ENCODE assay signal across 1 cellular context in the genomic region with DNA sequence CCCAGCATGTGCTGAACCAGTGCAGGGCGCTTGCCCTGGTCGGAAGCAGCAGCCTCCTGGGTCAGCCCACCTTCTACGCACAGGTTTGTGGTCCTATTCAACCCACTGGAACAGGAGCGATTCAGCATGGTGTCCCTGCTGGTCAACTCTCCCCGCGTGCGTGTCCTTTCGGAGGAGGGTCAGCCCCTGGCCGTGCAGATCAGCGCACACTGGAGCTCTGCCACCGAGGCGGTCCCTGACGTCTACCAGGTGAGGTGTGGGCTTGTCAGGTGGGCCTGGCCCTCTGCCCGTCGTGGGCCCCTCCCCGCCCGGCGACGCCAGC.
TF ChIP-seq lines count a peak whose summit lies in the region.

No MANE protein-coding gene starts in this region.

TF ChIP-seq in HepG2, 621 proteins besides CTCF, POLR2A, EP300 and RAD21:
- TF ChIP-seq ASH2L (IDR thresholded peaks at IDR 0.05; ENCODE audit: insufficient read length, low read depth, low read length) (no peak), ZBTB7B (CRISPR knock-in tag; IDR thresholded peaks at IDR 0.05) (no peak), SOX13 (IDR thresholded peaks at IDR 0.05) (no peak), SOX13 (CRISPR knock-in tag; conservative IDR thresholded peaks at IDR 0.05 in 1 of 2, IDR thresholded peaks at IDR 0.05 in 1 of 2) (no peak), NRL (CRISPR knock-in tag; IDR thresholded peaks at IDR 0.05; ENCODE audit: borderline replicate concordance) (no peak), ELF3 (CRISPR knock-in tag; IDR thresholded peaks at IDR 0.05) (no peak), ZNF766 (CRISPR knock-in tag; IDR thresholded peaks at IDR 0.05; ENCODE audit: borderline replicate concordance) (no peak), FOSL1 (CRISPR knock-in tag; IDR thresholded peaks at IDR 0.05; ENCODE audit: borderline replicate concordance) (no peak), ZNF337 (CRISPR knock-in tag; IDR thresholded peaks at IDR 0.05; ENCODE audit: borderline replicate concordance, low read depth) (no peak)
- TF ChIP-seq, protein P1, sequence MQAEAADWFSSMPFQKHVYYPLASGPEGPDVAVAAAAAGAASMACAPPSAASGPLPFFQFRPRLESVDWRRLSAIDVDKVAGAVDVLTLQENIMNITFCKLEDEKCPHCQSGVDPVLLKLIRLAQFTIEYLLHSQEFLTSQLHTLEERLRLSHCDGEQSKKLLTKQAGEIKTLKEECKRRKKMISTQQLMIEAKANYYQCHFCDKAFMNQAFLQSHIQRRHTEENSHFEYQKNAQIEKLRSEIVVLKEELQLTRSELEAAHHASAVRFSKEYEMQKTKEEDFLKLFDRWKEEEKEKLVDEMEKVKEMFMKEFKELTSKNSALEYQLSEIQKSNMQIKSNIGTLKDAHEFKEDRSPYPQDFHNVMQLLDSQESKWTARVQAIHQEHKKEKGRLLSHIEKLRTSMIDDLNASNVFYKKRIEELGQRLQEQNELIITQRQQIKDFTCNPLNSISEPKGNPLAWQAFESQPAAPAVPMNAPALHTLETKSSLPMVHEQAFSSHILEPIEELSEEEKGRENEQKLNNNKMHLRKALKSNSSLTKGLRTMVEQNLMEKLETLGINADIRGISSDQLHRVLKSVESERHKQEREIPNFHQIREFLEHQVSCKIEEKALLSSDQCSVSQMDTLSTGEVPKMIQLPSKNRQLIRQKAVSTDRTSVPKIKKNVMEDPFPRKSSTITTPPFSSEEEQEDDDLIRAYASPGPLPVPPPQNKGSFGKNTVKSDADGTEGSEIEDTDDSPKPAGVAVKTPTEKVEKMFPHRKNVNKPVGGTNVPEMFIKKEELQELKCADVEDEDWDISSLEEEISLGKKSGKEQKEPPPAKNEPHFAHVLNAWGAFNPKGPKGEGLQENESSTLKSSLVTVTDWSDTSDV (CRISPR knock-in tag; IDR thresholded peaks at IDR 0.05), result no peak
- TF ChIP-seq, protein P2, sequence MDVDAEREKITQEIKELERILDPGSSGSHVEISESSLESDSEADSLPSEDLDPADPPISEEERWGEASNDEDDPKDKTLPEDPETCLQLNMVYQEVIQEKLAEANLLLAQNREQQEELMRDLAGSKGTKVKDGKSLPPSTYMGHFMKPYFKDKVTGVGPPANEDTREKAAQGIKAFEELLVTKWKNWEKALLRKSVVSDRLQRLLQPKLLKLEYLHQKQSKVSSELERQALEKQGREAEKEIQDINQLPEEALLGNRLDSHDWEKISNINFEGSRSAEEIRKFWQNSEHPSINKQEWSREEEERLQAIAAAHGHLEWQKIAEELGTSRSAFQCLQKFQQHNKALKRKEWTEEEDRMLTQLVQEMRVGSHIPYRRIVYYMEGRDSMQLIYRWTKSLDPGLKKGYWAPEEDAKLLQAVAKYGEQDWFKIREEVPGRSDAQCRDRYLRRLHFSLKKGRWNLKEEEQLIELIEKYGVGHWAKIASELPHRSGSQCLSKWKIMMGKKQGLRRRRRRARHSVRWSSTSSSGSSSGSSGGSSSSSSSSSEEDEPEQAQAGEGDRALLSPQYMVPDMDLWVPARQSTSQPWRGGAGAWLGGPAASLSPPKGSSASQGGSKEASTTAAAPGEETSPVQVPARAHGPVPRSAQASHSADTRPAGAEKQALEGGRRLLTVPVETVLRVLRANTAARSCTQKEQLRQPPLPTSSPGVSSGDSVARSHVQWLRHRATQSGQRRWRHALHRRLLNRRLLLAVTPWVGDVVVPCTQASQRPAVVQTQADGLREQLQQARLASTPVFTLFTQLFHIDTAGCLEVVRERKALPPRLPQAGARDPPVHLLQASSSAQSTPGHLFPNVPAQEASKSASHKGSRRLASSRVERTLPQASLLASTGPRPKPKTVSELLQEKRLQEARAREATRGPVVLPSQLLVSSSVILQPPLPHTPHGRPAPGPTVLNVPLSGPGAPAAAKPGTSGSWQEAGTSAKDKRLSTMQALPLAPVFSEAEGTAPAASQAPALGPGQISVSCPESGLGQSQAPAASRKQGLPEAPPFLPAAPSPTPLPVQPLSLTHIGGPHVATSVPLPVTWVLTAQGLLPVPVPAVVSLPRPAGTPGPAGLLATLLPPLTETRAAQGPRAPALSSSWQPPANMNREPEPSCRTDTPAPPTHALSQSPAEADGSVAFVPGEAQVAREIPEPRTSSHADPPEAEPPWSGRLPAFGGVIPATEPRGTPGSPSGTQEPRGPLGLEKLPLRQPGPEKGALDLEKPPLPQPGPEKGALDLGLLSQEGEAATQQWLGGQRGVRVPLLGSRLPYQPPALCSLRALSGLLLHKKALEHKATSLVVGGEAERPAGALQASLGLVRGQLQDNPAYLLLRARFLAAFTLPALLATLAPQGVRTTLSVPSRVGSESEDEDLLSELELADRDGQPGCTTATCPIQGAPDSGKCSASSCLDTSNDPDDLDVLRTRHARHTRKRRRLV (CRISPR knock-in tag; IDR thresholded peaks at IDR 0.05), result no peak
- TF ChIP-seq, protein P3, sequence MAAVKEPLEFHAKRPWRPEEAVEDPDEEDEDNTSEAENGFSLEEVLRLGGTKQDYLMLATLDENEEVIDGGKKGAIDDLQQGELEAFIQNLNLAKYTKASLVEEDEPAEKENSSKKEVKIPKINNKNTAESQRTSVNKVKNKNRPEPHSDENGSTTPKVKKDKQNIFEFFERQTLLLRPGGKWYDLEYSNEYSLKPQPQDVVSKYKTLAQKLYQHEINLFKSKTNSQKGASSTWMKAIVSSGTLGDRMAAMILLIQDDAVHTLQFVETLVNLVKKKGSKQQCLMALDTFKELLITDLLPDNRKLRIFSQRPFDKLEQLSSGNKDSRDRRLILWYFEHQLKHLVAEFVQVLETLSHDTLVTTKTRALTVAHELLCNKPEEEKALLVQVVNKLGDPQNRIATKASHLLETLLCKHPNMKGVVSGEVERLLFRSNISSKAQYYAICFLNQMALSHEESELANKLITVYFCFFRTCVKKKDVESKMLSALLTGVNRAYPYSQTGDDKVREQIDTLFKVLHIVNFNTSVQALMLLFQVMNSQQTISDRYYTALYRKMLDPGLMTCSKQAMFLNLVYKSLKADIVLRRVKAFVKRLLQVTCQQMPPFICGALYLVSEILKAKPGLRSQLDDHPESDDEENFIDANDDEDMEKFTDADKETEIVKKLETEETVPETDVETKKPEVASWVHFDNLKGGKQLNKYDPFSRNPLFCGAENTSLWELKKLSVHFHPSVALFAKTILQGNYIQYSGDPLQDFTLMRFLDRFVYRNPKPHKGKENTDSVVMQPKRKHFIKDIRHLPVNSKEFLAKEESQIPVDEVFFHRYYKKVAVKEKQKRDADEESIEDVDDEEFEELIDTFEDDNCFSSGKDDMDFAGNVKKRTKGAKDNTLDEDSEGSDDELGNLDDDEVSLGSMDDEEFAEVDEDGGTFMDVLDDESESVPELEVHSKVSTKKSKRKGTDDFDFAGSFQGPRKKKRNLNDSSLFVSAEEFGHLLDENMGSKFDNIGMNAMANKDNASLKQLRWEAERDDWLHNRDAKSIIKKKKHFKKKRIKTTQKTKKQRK (IDR thresholded peaks at IDR 0.05; ENCODE audit: low read length), result no peak
- TF ChIP-seq, protein P4, sequence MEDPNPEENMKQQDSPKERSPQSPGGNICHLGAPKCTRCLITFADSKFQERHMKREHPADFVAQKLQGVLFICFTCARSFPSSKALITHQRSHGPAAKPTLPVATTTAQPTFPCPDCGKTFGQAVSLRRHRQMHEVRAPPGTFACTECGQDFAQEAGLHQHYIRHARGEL (CRISPR knock-in tag; IDR thresholded peaks at IDR 0.05), result no peak
- TF ChIP-seq, protein P5, sequence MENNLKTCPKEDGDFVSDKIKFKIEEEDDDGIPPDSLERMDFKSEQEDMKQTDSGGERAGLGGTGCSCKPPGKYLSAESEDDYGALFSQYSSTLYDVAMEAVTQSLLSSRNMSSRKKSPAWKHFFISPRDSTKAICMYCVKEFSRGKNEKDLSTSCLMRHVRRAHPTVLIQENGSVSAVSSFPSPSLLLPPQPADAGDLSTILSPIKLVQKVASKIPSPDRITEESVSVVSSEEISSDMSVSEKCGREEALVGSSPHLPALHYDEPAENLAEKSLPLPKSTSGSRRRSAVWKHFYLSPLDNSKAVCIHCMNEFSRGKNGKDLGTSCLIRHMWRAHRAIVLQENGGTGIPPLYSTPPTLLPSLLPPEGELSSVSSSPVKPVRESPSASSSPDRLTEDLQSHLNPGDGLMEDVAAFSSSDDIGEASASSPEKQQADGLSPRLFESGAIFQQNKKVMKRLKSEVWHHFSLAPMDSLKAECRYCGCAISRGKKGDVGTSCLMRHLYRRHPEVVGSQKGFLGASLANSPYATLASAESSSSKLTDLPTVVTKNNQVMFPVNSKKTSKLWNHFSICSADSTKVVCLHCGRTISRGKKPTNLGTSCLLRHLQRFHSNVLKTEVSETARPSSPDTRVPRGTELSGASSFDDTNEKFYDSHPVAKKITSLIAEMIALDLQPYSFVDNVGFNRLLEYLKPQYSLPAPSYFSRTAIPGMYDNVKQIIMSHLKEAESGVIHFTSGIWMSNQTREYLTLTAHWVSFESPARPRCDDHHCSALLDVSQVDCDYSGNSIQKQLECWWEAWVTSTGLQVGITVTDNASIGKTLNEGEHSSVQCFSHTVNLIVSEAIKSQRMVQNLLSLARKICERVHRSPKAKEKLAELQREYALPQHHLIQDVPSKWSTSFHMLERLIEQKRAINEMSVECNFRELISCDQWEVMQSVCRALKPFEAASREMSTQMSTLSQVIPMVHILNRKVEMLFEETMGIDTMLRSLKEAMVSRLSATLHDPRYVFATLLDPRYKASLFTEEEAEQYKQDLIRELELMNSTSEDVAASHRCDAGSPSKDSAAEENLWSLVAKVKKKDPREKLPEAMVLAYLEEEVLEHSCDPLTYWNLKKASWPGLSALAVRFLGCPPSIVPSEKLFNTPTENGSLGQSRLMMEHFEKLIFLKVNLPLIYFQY (CRISPR knock-in tag; IDR thresholded peaks at IDR 0.05; ENCODE audit: borderline replicate concordance), result no peak
